In genomic region chr2:235026649-235027557, GRCh38 we compare ENCODE assay signal across 8 cellular contexts.
A peak's percentile ranks its signal among the peaks of the same experiment; 100 is the strongest.
DNase-seq lines count a peak whose midpoint lies in the region; ATAC-seq and TF ChIP-seq lines count a peak whose summit lies in the region.

No MANE protein-coding gene starts in this region.

- TF ChIP-seq POLR2A in esophagus squamous epithelium (IDR thresholded peaks at IDR 0.05), result peak in 1 of 4 donors; percentile 28

- intact Hi-C loops in esophagus squamous epithelium (cut with DNase I), result no loop called here

- TF ChIP-seq CTCF in esophagus squamous epithelium (IDR thresholded peaks at IDR 0.05), result no peak

- H3K27me3 ChIP-seq in esophagus squamous epithelium, result no peaks in the 10 kb centered on the region

- no peak for ATAC-seq in HG02973 (IDR thresholded peaks at IDR 0.05; ENCODE audit: unreplicated experiment)
- no peak for ATAC-seq in HG02938 (IDR thresholded peaks at IDR 0.05; ENCODE audit: unreplicated experiment)

- no peaks in the 10 kb centered on the region for H3K9me3 ChIP-seq in esophagus squamous epithelium

- peak overlapping the region; percentile 83 to 93 (median 87) for H3K27ac ChIP-seq in esophagus squamous epithelium

- 42 to 45% methylated on average over 9 to 15 of the region's 33 CpGs for WGBS in esophagus squamous epithelium, 2 donors

- H3K36me3 ChIP-seq in esophagus squamous epithelium, result no peaks in the 10 kb centered on the region

- peaks cover 0 to 56% (median 15%) of the 10 kb centered on the region in 3 donors for H3K4me1 ChIP-seq in esophagus squamous epithelium

- peak; percentile 67 for DNase-seq in ELF-1 (ENCODE audit: low read depth, low spot score)
- peak; percentile 95 for DNase-seq in NCI-H510A treated with DMSO at 0.1 percent for 48 hours (lab: John Stamatoyannopoulos, UW)
- DNase-seq in esophagus squamous epithelium (lab: John Stamatoyannopoulos, UW), result no peak
- DNase-seq in pons (ENCODE audit: low spot score), result peak; percentile 41
- DNase-seq in stimulated activated CD4-positive, alpha-beta T cell treated with anti-CD3 and anti-CD28 coated beads, Interleukin-2, amount 100 ng/mL, for 24 hours, result no peak
- no peak for DNase-seq in NAMALWA (ENCODE audit: low spot score)

- peak overlapping the region in 3 of 4 donors; percentile 16 to 44 (median 29) for H3K4me3 ChIP-seq in esophagus squamous epithelium

Comparison
In these comparisons a context has a peak if more than half of its experiments do, and no peak if none do; other contexts are left out.
1. DNase-seq: peak in ELF-1 (single experiment), NCI-H510A treated with DMSO at 0.1 percent for 48 hours (single experiment) and pons (single experiment); none in esophagus squamous epithelium (single experiment), stimulated activated CD4-positive, alpha-beta T cell treated with anti-CD3 and anti-CD28 coated beads, Interleukin-2, amount 100 ng/mL, for 24 hours (0 of 2) and NAMALWA (single experiment).